Comparison of ENCODE assay signal across 12 cellular contexts in the genomic region with DNA sequence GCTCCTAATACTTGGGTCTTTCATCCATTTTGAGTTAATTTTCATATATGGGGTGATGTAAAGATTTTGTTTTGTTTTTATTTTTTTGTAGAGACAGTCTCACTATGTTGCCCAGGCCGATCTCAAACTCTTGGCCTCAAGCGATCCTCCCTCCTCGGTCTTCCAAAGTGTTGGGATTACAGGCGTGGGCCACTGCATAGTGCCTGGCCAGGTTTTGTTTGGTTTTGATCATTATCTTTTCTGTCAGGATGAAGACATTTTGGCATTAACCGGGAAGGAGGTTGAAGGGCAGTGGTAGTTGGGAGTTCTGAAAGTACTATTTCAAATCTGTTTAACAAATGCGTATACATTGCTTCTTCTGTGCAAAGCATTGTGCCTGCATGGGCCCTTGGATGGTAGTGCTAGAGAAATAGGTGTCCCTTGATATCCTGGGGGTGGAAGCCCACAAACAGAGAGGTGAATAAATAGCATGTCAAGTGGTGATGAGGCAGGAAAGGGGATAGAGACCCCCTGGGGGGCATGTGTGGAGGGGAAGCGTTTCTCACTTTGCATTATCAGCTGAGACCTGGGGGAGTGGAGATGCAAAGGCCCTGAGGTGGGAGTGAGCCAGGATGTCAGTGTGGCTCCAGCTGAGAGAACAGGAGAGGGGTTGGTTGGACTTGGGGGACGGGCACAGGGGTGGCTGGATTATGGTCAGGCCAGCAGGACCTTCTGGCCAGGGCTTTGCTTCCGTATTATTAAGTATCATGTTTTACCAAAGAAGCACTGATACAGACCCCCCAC. TPM values are rescaled to one million over a fixed set of nuclear protein-coding genes. Genes with fewer than 3 reads are reported as not detected.
DNase-seq lines count a peak whose midpoint lies in the region; ATAC-seq and TF ChIP-seq lines count a peak whose summit lies in the region.
"Had no signal": no experiment of that assay in that cellular context is flagged by ENCODE, and none has a peak within 500 bp of the region (broad histone marks: within the 10 kb centered on the region; RNA-seq: fewer than 3 reads in every experiment).

No MANE protein-coding gene starts in this region.

- H3K4me1 ChIP-seq in endodermal cell (ENCODE audit: control insufficient read depth, insufficient read depth, low read length) = no peaks in the 10 kb centered on the region

- H3K27me3 ChIP-seq in endodermal cell (ENCODE audit: control insufficient read depth, insufficient read depth, low read length, poor library complexity, severe bottlenecking) = no peaks in the 10 kb centered on the region
- H3K27me3 ChIP-seq: ovary had no signal

- no peaks in the 10 kb centered on the region for H3K9me3 ChIP-seq in endodermal cell (ENCODE audit: control insufficient read depth, low read length)
- H3K9me3 ChIP-seq: ovary had no signal

- H3K4me3 Mint-ChIP-seq in activated T-cell treated with anti-CD3 and anti-CD28 coated beads, Interleukin-2, amount 50 U/mL, for 72 hours = peak overlapping the region; percentile 73 to 86
- H3K4me3 Mint-ChIP-seq in endodermal cell (no peak overlapping the region), progenitor cell of endocrine pancreas (ENCODE audit: low read depth) (no peak overlapping the region)

- peaks cover 2 to 5% of the 10 kb centered on the region in 2 donors for H3K9me3 Mint-ChIP-seq in activated T-cell treated with anti-CD3 and anti-CD28 coated beads, Interleukin-2, amount 50 U/mL, for 72 hours
- no peaks in the 10 kb centered on the region for H3K9me3 Mint-ChIP-seq in endodermal cell
- H3K9me3 Mint-ChIP-seq in progenitor cell of endocrine pancreas (ENCODE audit: low read depth) = no peaks in the 10 kb centered on the region

- H3K4me3 ChIP-seq in endodermal cell (ENCODE audit: low read length) = no peak overlapping the region
- H3K4me3 ChIP-seq: ovary had no signal

- H3K27me3 Mint-ChIP-seq in activated T-cell treated with anti-CD3 and anti-CD28 coated beads, Interleukin-2, amount 50 U/mL, for 72 hours (ENCODE audit: low read depth) = no peaks in the 10 kb centered on the region
- no peaks in the 10 kb centered on the region for H3K27me3 Mint-ChIP-seq in endodermal cell (ENCODE audit: insufficient read depth)
- H3K27me3 Mint-ChIP-seq in progenitor cell of endocrine pancreas = no peaks in the 10 kb centered on the region

- DNase-seq in activated T-cell treated with anti-CD3 and anti-CD28 coated beads, Interleukin-2, amount 50 U/mL, for 72 hours = no peak
- DNase-seq in activated T-cell treated with anti-CD3 and anti-CD28 coated beads for 4 hours (no peak), RWPE1 (ENCODE audit: low spot score) (no peak), endodermal cell (peak; percentile 69), progenitor cell of endocrine pancreas (ENCODE audit: low spot score, unreplicated experiment) (no peak), NCI-H510A (lab: John Stamatoyannopoulos, UW) (no peak)
- DNase-seq: activated CD4-positive, alpha-beta T cell treated with anti-CD3 and anti-CD28 coated beads for 1 hour; amygdala; NCI-H1930; ovary had no signal

- ATAC-seq in activated T-cell treated with anti-CD3 and anti-CD28 coated beads, Interleukin-2, amount 50 U/mL, for 72 hours (replicated peaks in 1 of 2) = no peak
- no peak for ATAC-seq in GM21423 (IDR thresholded peaks at IDR 0.05; ENCODE audit: unreplicated experiment)
- no peak for ATAC-seq in GM21360 (IDR thresholded peaks at IDR 0.05; ENCODE audit: unreplicated experiment)

- CTCF ChIA-PET in RWPE1 (lab: Yijun Ruan, JAX) = interaction anchor here (0.7 kb wide), 1 partner anchor 133 kb away, joined by 4 read pairs; no protein-coding TSS in a partner anchor

- H3K27ac ChIP-seq in RWPE1 (peak overlapping the region; percentile 11; the same call in 1 of the 2 replicates), endodermal cell (ENCODE audit: low read depth, low read length) (no peak overlapping the region)
- H3K27ac ChIP-seq: ovary had no signal

- peak overlapping the region; percentile 68 for H3K27ac Mint-ChIP-seq in activated T-cell treated with anti-CD3 and anti-CD28 coated beads, Interleukin-2, amount 50 U/mL, for 72 hours
- H3K27ac Mint-ChIP-seq in endodermal cell = peak overlapping the region; percentile 76
- peak overlapping the region; percentile 50 for H3K27ac Mint-ChIP-seq in progenitor cell of endocrine pancreas

- no peak for TF ChIP-seq CTCF in RWPE1 (conservative IDR thresholded peaks at IDR 0.05; ENCODE audit: low read depth)
- TF ChIP-seq CTCF in endodermal cell (conservative IDR thresholded peaks at IDR 0.05) = no peak
- no peak for TF ChIP-seq CTCF in progenitor cell of endocrine pancreas (IDR thresholded peaks at IDR 0.05; ENCODE audit: unreplicated experiment)

- peaks cover 89% of the 10 kb centered on the region for H3K4me1 Mint-ChIP-seq in activated T-cell treated with anti-CD3 and anti-CD28 coated beads, Interleukin-2, amount 50 U/mL, for 72 hours (ENCODE audit: low read depth)
- H3K4me1 Mint-ChIP-seq in endodermal cell (peaks cover 22% of the 10 kb centered on the region), progenitor cell of endocrine pancreas (ENCODE audit: low read depth) (peaks cover 8% of the 10 kb centered on the region)

- H3K36me3 Mint-ChIP-seq in activated T-cell treated with anti-CD3 and anti-CD28 coated beads, Interleukin-2, amount 50 U/mL, for 72 hours (ENCODE audit: insufficient read depth in 2 of 2) = peaks cover 11 to 17% of the 10 kb centered on the region in 2 donors
- H3K36me3 Mint-ChIP-seq in endodermal cell (ENCODE audit: low read depth) (no peaks in the 10 kb centered on the region), progenitor cell of endocrine pancreas (ENCODE audit: insufficient read depth) (no peaks in the 10 kb centered on the region)

- H3K36me3 ChIP-seq in endodermal cell (ENCODE audit: control insufficient read depth, insufficient read depth, low read length) = no peaks in the 10 kb centered on the region
- H3K36me3 ChIP-seq: ovary had no signal

- POLR2A ChIA-PET in RWPE1 (lab: Yijun Ruan, JAX; ENCODE audit: low non-redundant PET) = no interaction called here

- WGBS in endodermal cell (ENCODE audit: insufficient coverage in 1 of 2, insufficient read length in 1 of 2), 2 experiments = 85 to 87% methylated on average over 7 to 8 of the region's 9 CpGs

- no peak overlapping the region for H3K9ac ChIP-seq in endodermal cell (ENCODE audit: extremely low read depth, low read length, poor library complexity, severe bottlenecking)

RNA-seq across cellular contexts. Expression of a gene that starts 41.4 kb away (rescaled TPM):
- 100 to 1,000 TPM; 100 to 126 TPM for total RNA-seq in activated T-cell treated with anti-CD3 and anti-CD28 coated beads, Interleukin-2, amount 50 U/mL, for 72 hours
- total RNA-seq in endodermal cell = 100 to 1,000 TPM; 115 to 126 TPM
- 62.7 TPM for polyA plus RNA-seq in endodermal cell (2013, experiment 1 of 2)
- 56.7 TPM for polyA plus RNA-seq in endodermal cell (2013, experiment 2 of 2)
- 91.0 and 98.7 TPM in 2 replicates for total RNA-seq in progenitor cell of endocrine pancreas

Comparison
In these comparisons a context has a peak if more than half of its experiments do, and no peak if none do; other contexts are left out.
1. H3K4me3 Mint-ChIP-seq: peak in activated T-cell treated with anti-CD3 and anti-CD28 coated beads, Interleukin-2, amount 50 U/mL, for 72 hours (2 of 2); none in endodermal cell (single experiment) and progenitor cell of endocrine pancreas (single experiment).
2. Peak in every context shown above with its lines, with median percentiles within 50 percentile points of each other: H3K27ac Mint-ChIP-seq.